19 cellular contexts compared by ENCODE assay signal in genomic region chr14:101758913-101759593, GRCh38. TPM values are rescaled to one million over a fixed set of nuclear protein-coding genes. Genes with fewer than 3 reads are reported as not detected.
DNase-seq lines count a peak whose midpoint lies in the region; ATAC-seq lines count a peak whose summit lies in the region.
"Had no signal": no experiment of that assay in that cellular context is flagged by ENCODE, and none has a peak within 500 bp of the region (broad histone marks: within the 10 kb centered on the region; RNA-seq: fewer than 3 reads in every experiment).

No MANE protein-coding gene starts in this region.

- no peak for ATAC-seq in T-helper 17 cell
- no peak for ATAC-seq in HG03045 (IDR thresholded peaks at IDR 0.05; ENCODE audit: unreplicated experiment)
- ATAC-seq: SK-N-SH treated with all-trans-retinoic acid at 6 μM for 48 hours had no signal

- H3K27ac Mint-ChIP-seq in T-helper 17 cell (peak overlapping the region; percentile 45), immature natural killer cell (peak overlapping the region; percentile 3 to 87 (median 60))

- peak; percentile 15 for DNase-seq in DMS79 treated with DMSO at 0.1 percent for 48 hours (lab: John Stamatoyannopoulos, UW)
- no peak for DNase-seq in DMS79 (lab: John Stamatoyannopoulos, UW)
- no peak for DNase-seq in T-helper 17 cell
- no peak for DNase-seq in immature natural killer cell
- peak; percentile 66 for DNase-seq in putamen (ENCODE audit: low spot score)
- DNase-seq in SIG-M5 treated with dmso at 0.1 percent for 504 hours (lab: John Stamatoyannopoulos, UW; ENCODE audit: unreplicated experiment) = no peak
- no peak for DNase-seq in AG20443 (ENCODE audit: low spot score)
- DNase-seq: DMS153, IMR-90, Kasumi-1, MM.1S, NCI-H1092 treated with DMSO at 0.1 percent for 48 hours, NCI-H2081 treated with DMSO at 0.1 percent for 48 hours, NCI-H345, NCI-H526 treated with DMSO at 0.1 percent for 48 hours, Right ventricle myocardium superior had no signal

- H3K9me3 Mint-ChIP-seq in immature natural killer cell = no peaks in the 10 kb centered on the region

- H3K4me1 Mint-ChIP-seq in T-helper 17 cell (peaks cover 28% of the 10 kb centered on the region), immature natural killer cell (peaks cover 47 to 58% of the 10 kb centered on the region in 2 donors)

- H3K36me3 Mint-ChIP-seq in T-helper 17 cell (ENCODE audit: low read depth) = no peaks in the 10 kb centered on the region
- H3K36me3 Mint-ChIP-seq in immature natural killer cell = peaks cover 4 to 14% (median 12%) of the 10 kb centered on the region in 3 donors

- H3K9me3 ChIP-seq in T-helper 17 cell (ENCODE audit: control insufficient read depth, low read length, poor library complexity, severe bottlenecking) = no peaks in the 10 kb centered on the region
- H3K9me3 ChIP-seq: HAP-1 had no signal

- H3K4me3 Mint-ChIP-seq in T-helper 17 cell (no peak overlapping the region), immature natural killer cell (peak overlapping the region in 1 of 5 donors; percentile 24)

- H3K27me3 Mint-ChIP-seq in T-helper 17 cell = peaks cover 8% of the 10 kb centered on the region
- peaks cover 12 to 28% (median 25%) of the 10 kb centered on the region in 3 donors for H3K27me3 Mint-ChIP-seq in immature natural killer cell (ENCODE audit: low read depth in 3 of 3)

RNA-seq across cellular contexts. Expression of gene PPP2R5C, which starts 2.5 kb away (rescaled TPM):
- 100 to 1,000 TPM; 516 to 530 TPM for total RNA-seq in T-helper 17 cell
- 100 to 1,000 TPM; 214 to 250 (median 236) TPM for polyA plus RNA-seq in immature natural killer cell

Comparison
In these comparisons a context has a peak if more than half of its experiments do, and no peak if none do; other contexts are left out.
1. DNase-seq: peak in DMS79 treated with DMSO at 0.1 percent for 48 hours (single experiment) and putamen (single experiment); none in DMS79 (single experiment), T-helper 17 cell (0 of 3), immature natural killer cell (0 of 3), SIG-M5 treated with dmso at 0.1 percent for 504 hours (single experiment) and AG20443 (single experiment).